1 cellular context compared by ENCODE assay signal in the genomic region with DNA sequence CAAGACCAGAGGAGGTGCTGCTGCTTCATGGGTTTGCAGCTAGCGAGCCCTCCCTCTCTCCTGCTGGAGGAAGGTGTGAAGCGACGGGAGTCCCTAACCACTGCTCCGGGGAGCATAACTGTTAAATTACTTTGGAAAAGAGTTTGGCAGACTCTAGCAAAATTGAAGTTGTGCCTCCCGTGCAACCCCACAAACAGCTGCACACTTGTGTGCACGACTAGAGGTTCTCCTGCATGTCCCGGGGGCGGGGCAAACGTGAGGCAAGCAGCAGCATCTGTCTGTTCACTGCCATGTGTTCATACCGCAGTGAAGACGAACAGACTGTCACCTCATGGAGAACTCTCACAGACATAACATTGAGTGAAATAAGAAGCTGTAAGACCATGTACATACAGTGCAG.
TF ChIP-seq lines count a peak whose summit lies in the region.

No MANE protein-coding gene starts in this region.

TF ChIP-seq in GM23338, 12 proteins besides CTCF, POLR2A, EP300 and RAD21 (continued from another document):
- TF ChIP-seq, protein P1, sequence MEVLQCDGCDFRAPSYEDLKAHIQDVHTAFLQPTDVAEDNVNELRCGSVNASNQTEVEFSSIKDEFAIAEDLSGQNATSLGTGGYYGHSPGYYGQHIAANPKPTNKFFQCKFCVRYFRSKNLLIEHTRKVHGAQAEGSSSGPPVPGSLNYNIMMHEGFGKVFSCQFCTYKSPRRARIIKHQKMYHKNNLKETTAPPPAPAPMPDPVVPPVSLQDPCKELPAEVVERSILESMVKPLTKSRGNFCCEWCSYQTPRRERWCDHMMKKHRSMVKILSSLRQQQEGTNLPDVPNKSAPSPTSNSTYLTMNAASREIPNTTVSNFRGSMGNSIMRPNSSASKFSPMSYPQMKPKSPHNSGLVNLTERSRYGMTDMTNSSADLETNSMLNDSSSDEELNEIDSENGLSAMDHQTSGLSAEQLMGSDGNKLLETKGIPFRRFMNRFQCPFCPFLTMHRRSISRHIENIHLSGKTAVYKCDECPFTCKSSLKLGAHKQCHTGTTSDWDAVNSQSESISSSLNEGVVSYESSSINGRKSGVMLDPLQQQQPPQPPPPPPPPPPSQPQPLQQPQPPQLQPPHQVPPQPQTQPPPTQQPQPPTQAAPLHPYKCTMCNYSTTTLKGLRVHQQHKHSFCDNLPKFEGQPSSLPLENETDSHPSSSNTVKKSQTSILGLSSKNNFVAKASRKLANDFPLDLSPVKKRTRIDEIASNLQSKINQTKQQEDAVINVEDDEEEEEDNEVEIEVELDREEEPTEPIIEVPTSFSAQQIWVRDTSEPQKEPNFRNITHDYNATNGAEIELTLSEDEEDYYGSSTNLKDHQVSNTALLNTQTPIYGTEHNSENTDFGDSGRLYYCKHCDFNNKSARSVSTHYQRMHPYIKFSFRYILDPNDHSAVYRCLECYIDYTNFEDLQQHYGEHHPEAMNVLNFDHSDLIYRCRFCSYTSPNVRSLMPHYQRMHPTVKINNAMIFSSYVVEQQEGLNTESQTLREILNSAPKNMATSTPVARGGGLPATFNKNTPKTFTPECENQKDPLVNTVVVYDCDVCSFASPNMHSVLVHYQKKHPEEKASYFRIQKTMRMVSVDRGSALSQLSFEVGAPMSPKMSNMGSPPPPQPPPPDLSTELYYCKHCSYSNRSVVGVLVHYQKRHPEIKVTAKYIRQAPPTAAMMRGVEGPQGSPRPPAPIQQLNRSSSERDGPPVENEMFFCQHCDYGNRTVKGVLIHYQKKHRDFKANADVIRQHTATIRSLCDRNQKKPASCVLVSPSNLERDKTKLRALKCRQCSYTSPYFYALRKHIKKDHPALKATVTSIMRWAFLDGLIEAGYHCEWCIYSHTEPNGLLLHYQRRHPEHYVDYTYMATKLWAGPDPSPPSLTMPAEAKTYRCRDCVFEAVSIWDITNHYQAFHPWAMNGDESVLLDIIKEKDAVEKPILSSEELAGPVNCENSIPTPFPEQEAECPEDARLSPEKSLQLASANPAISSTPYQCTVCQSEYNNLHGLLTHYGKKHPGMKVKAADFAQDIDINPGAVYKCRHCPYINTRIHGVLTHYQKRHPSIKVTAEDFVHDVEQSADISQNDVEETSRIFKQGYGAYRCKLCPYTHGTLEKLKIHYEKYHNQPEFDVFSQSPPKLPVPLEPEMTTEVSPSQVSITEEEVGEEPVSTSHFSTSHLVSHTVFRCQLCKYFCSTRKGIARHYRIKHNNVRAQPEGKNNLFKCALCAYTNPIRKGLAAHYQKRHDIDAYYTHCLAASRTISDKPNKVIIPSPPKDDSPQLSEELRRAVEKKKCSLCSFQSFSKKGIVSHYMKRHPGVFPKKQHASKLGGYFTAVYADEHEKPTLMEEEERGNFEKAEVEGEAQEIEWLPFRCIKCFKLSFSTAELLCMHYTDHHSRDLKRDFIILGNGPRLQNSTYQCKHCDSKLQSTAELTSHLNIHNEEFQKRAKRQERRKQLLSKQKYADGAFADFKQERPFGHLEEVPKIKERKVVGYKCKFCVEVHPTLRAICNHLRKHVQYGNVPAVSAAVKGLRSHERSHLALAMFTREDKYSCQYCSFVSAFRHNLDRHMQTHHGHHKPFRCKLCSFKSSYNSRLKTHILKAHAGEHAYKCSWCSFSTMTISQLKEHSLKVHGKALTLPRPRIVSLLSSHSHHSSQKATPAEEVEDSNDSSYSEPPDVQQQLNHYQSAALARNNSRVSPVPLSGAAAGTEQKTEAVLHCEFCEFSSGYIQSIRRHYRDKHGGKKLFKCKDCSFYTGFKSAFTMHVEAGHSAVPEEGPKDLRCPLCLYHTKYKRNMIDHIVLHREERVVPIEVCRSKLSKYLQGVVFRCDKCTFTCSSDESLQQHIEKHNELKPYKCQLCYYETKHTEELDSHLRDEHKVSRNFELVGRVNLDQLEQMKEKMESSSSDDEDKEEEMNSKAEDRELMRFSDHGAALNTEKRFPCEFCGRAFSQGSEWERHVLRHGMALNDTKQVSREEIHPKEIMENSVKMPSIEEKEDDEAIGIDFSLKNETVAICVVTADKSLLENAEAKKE (CRISPR knock-in tag; IDR thresholded peaks at IDR 0.05) = no peak
